Comparison of ENCODE assay signal across 1 cellular context in the genomic region with DNA sequence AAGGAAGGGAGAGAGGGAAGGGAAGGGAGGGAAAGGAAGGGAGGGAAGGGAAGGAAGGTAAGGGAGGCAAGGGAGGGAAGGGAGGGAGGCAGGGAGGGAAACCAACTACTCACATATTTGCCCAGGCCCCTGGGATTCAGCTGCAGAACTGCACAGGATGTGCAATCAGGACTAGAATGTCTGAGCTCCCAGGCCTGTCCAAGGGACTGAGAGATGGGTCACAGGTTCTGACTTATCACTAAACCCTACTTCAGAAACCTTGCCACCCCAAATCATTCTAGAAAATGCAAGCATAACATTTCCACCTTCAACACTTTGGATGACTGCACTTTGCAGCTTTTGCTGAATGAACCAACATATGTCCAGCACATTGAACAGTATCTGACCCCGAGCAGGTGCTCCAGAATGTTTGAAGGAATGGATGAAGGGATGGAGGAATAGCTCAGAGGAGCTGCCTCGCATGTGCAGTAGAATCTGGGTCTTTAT.
TF ChIP-seq lines count a peak whose summit lies in the region.

No MANE protein-coding gene starts in this region.

TF ChIP-seq in H1, 55 proteins besides CTCF, POLR2A, EP300 and RAD21:
- TF ChIP-seq CHD7 (IDR thresholded peaks at IDR 0.05; ENCODE audit: insufficient replicate concordance, low read length) (no peak), BRCA1 (IDR thresholded peaks at IDR 0.05; ENCODE audit: low read depth, low read length) (no peak), CBX8 (IDR thresholded peaks at IDR 0.05; ENCODE audit: borderline replicate concordance, low read depth, low read length) (no peak), EGR1 (IDR thresholded peaks at IDR 0.05; ENCODE audit: borderline replicate concordance, low read depth, low read length) (0 out of 2 replicates have a peak, but pooled peaks have one; percentile 23), TAF7 (optimal IDR thresholded peaks at IDR 0.05; ENCODE audit: borderline replicate concordance, low read depth, low read length) (no peak), KDM4A (IDR thresholded peaks at IDR 0.05; ENCODE audit: low read depth, low read length, severe bottlenecking) (no peak), KDM5A (IDR thresholded peaks at IDR 0.05; ENCODE audit: low read length) (no peak), RXRA (IDR thresholded peaks at IDR 0.05; ENCODE audit: insufficient read depth, low read depth, low read length) (no peak), EZH2 (IDR thresholded peaks at IDR 0.05; ENCODE audit: low read depth, low read length, severe bottlenecking) (no peak), RNF2 (IDR thresholded peaks at IDR 0.05; ENCODE audit: borderline replicate concordance, low read depth, low read length, missing control alignments, poor library complexity, severe bottlenecking) (no peak), MAX (IDR thresholded peaks at IDR 0.05) (0 out of 2 replicates have a peak, but pooled peaks have one; percentile 3)
- TF ChIP-seq, protein P1, sequence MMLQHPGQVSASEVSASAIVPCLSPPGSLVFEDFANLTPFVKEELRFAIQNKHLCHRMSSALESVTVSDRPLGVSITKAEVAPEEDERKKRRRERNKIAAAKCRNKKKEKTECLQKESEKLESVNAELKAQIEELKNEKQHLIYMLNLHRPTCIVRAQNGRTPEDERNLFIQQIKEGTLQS (IDR thresholded peaks at IDR 0.05; ENCODE audit: insufficient read depth, low read depth, low read length) = no peak
